ENCODE assay signal across 8 cellular contexts in genomic region chr3:138944842-138945645, GRCh38. TPM values are rescaled to one million over a fixed set of nuclear protein-coding genes. Genes with fewer than 3 reads are reported as not detected.
DNase-seq lines count a peak whose midpoint lies in the region; ATAC-seq and TF ChIP-seq lines count a peak whose summit lies in the region.

No MANE protein-coding gene starts in this region.

- peaks cover 68% of the 10 kb centered on the region for H3K27me3 ChIP-seq in CD8-positive, alpha-beta T cell (ENCODE audit: insufficient read depth, low read length)
- peaks cover 100% of the 10 kb centered on the region for H3K27me3 ChIP-seq in NT2/D1 (ENCODE audit: insufficient read depth, insufficient read length)
- H3K27me3 ChIP-seq in dorsolateral prefrontal cortex = peaks cover 23 to 100% (median 98%) of the 10 kb centered on the region in 45 donors

- peaks cover 39% of the 10 kb centered on the region for H3K4me1 ChIP-seq in CD8-positive, alpha-beta T cell (ENCODE audit: insufficient read depth, low read length)
- peaks cover 4% of the 10 kb centered on the region for H3K4me1 ChIP-seq in NT2/D1 (ENCODE audit: insufficient read depth, insufficient read length)

- CTCF ChIA-PET in CD8-positive, alpha-beta T cell (lab: Charles Lee) = interaction anchor here (0.8 to 1.8 kb wide), 3 partner anchors 9 to 809 kb away, joined by 3 to 9 read pairs (median 4); no protein-coding TSS in a partner anchor

- DNase-seq in CD8-positive, alpha-beta T cell = no peak
- no peak for DNase-seq in NT2/D1 (ENCODE audit: low read depth, low spot score)
- no peak for DNase-seq in dorsolateral prefrontal cortex
- peak; percentile 64 for DNase-seq in nephron progenitor cell
- no peak for DNase-seq in NCI-H1694 treated with DMSO at 0.1 percent for 48 hours (lab: John Stamatoyannopoulos, UW)
- no peak for DNase-seq in NCI-H2081 (lab: John Stamatoyannopoulos, UW)
- DNase-seq in GF-D8 (lab: John Stamatoyannopoulos, UW) = no peak

- H3K27ac ChIP-seq in CD8-positive, alpha-beta T cell (ENCODE audit: low read depth, low read length) = no peak overlapping the region
- H3K27ac ChIP-seq in dorsolateral prefrontal cortex = peak overlapping the region in 4 of 59 donors; percentile 8 to 41 (median 27)

- peak; percentile 15 for ATAC-seq in CD8-positive, alpha-beta T cell
- no peak for ATAC-seq in HG02852 (IDR thresholded peaks at IDR 0.05; ENCODE audit: unreplicated experiment)

- no peaks in the 10 kb centered on the region for H3K9me3 ChIP-seq in CD8-positive, alpha-beta T cell (ENCODE audit: low read length)
- H3K9me3 ChIP-seq in NT2/D1 (ENCODE audit: insufficient read depth, low read length) = no peaks in the 10 kb centered on the region; the same call in 1 of the 2 replicates

- no peak for TF ChIP-seq CTCF in CD8-positive, alpha-beta T cell (IDR thresholded peaks at IDR 0.05)
- TF ChIP-seq CTCF in dorsolateral prefrontal cortex (IDR thresholded peaks at IDR 0.05 in 54 of 56, conservative IDR thresholded peaks at IDR 0.05 in 2 of 56; ENCODE audit: low read depth in 1 of 56, partially characterized antibody in 56 of 56) = no peak
- no peak for TF ChIP-seq CTCF in nephron progenitor cell (IDR thresholded peaks at IDR 0.05)

- peak overlapping the region; percentile 40 for H3K4me3 ChIP-seq in CD8-positive, alpha-beta T cell (ENCODE audit: low read depth, low read length)
- H3K4me3 ChIP-seq in NT2/D1 (ENCODE audit: insufficient read length, low read depth) (peak overlapping the region; percentile 42), dorsolateral prefrontal cortex (peak overlapping the region in 53 of 59 donors; percentile 1 to 65 (median 33))

- no peak overlapping the region for H3K27ac Mint-ChIP-seq in CD8-positive, alpha-beta T cell
- no peak overlapping the region for H3K27ac Mint-ChIP-seq in nephron progenitor cell

- peaks cover 37% of the 10 kb centered on the region for H3K4me1 Mint-ChIP-seq in CD8-positive, alpha-beta T cell (ENCODE audit: low read depth)
- H3K4me1 Mint-ChIP-seq in nephron progenitor cell = peaks cover 34% of the 10 kb centered on the region

- H3K36me3 ChIP-seq in CD8-positive, alpha-beta T cell (ENCODE audit: insufficient read depth, low read length) = no peaks in the 10 kb centered on the region
- no peaks in the 10 kb centered on the region for H3K36me3 ChIP-seq in NT2/D1 (ENCODE audit: insufficient read depth, insufficient read length, low read length)

- intact Hi-C loops in CD8-positive, alpha-beta T cell (cut with DNase I, micrococcal nuclease) = loop anchor here in 1 of 2 experiments (10.0 kb wide), 1 partner anchor 2000 kb away; the partner anchor contains the start of gene SLC25A36
- intact Hi-C loops in dorsolateral prefrontal cortex (cut with DNase I) = no loop called here

- no peaks in the 10 kb centered on the region for H3K36me3 Mint-ChIP-seq in CD8-positive, alpha-beta T cell
- H3K36me3 Mint-ChIP-seq in nephron progenitor cell (ENCODE audit: low read depth) = no peaks in the 10 kb centered on the region

- peaks cover 77% of the 10 kb centered on the region for H3K27me3 Mint-ChIP-seq in CD8-positive, alpha-beta T cell (ENCODE audit: low read depth)
- peaks cover 100% of the 10 kb centered on the region for H3K27me3 Mint-ChIP-seq in nephron progenitor cell (ENCODE audit: low read depth, poor library complexity)

- H3K4me3 Mint-ChIP-seq in CD8-positive, alpha-beta T cell = peak overlapping the region; percentile 75
- H3K4me3 Mint-ChIP-seq in nephron progenitor cell = peak overlapping the region; percentile 80

- POLR2A ChIA-PET in CD8-positive, alpha-beta T cell (lab: Charles Lee) = no interaction called here

- no peaks in the 10 kb centered on the region for H3K9me3 Mint-ChIP-seq in CD8-positive, alpha-beta T cell
- H3K9me3 Mint-ChIP-seq in nephron progenitor cell = peaks cover 3% of the 10 kb centered on the region

- H3K9ac ChIP-seq in NT2/D1 (ENCODE audit: insufficient read length, low read depth) = peak overlapping the region; percentile 63

RNA-seq across cellular contexts. Expression of gene FOXL2, which starts 1.9 kb away (rescaled TPM):
- under 1 TPM in 1 of 2 experiments, not detected in 1; 0.11 TPM for total RNA-seq in CD8-positive, alpha-beta T cell
- total RNA-seq in dorsolateral prefrontal cortex = 1 to 10 TPM in 13 of 120 experiments, under 1 TPM in 104, not detected in 3; 0.16 to 1.9 (median 0.58) TPM

RNA-seq across cellular contexts. Expression of gene FOXL2NB, which starts 2.0 kb away (rescaled TPM):
- not detected for total RNA-seq in CD8-positive, alpha-beta T cell
- 1 to 10 TPM in 16 of 120 experiments, under 1 TPM in 99, not detected in 5; 0.15 to 2.3 (median 0.55) TPM for total RNA-seq in dorsolateral prefrontal cortex
